Comparison of ENCODE assay signal across 11 cellular contexts in genomic region chr2:157592983-157593382, GRCh38. TPM values are rescaled to one million over a fixed set of nuclear protein-coding genes. Genes with fewer than 3 reads are reported as not detected.
DNase-seq lines count a peak whose midpoint lies in the region; ATAC-seq and TF ChIP-seq lines count a peak whose summit lies in the region.
"Had no signal": no experiment of that assay in that cellular context is flagged by ENCODE, and none has a peak within 500 bp of the region (broad histone marks: within the 10 kb centered on the region; RNA-seq: fewer than 3 reads in every experiment).

No MANE protein-coding gene starts in this region.

- H3K79me1 ChIP-seq in mesendoderm (ENCODE audit: low read length), result no peaks in the 10 kb centered on the region

- H2AK5ac ChIP-seq in mesendoderm (ENCODE audit: low read length), result no peak overlapping the region

- no peak overlapping the region for H3K56ac ChIP-seq in mesendoderm (ENCODE audit: low read length)

- H3K23ac ChIP-seq in mesendoderm (ENCODE audit: low read length), result no peak overlapping the region

- TF ChIP-seq CTCF in C4-2B (conservative IDR thresholded peaks at IDR 0.05), result peak; percentile 56
- peak; percentile 22 for TF ChIP-seq CTCF in liver (IDR thresholded peaks at IDR 0.05; ENCODE audit: low read depth, low read length, missing input control)
- no peak for TF ChIP-seq CTCF in lower lobe of right lung (IDR thresholded peaks at IDR 0.05)

- H3K4me3 ChIP-seq in liver (ENCODE audit: low read depth in 1 of 3, low read length in 3 of 3) (no peak overlapping the region), mesendoderm (ENCODE audit: low read length) (no peak overlapping the region), lower lobe of right lung (no peak overlapping the region)
- H3K4me3 ChIP-seq: lung, SJSA1 had no signal

- H2BK15ac ChIP-seq in mesendoderm (replicated peaks; ENCODE audit: low read depth), result no peak overlapping the region

- no peak overlapping the region for H3K4me2 ChIP-seq in mesendoderm (ENCODE audit: low read length)

- H3K4ac ChIP-seq in mesendoderm (ENCODE audit: low read depth, low read length), result no peak overlapping the region

- WGBS in liver, result 57% methylated on average over 3 of the region's 3 CpGs
- WGBS in mesendoderm (ENCODE audit: extremely low coverage, insufficient coverage, low lambda C conversion rate), result no CpG with 5 or more reads among the region's 3 CpGs

- ATAC-seq in GM19452 (IDR thresholded peaks at IDR 0.05; ENCODE audit: unreplicated experiment) (no peak), left colon (no peak), lower lobe of right lung (no peak)

- no peaks in the 10 kb centered on the region for H3K79me2 ChIP-seq in mesendoderm (ENCODE audit: control insufficient read depth, insufficient read depth, low read length)

- peaks cover 0 to 3% (median 0%) of the 10 kb centered on the region in 4 donors for H3K4me1 ChIP-seq in liver (ENCODE audit: control insufficient read depth in 4 of 4, insufficient read depth in 4 of 4, low read length in 3 of 4)
- H3K4me1 ChIP-seq in mesendoderm (ENCODE audit: control insufficient read depth, low read depth, low read length), result no peaks in the 10 kb centered on the region
- H3K4me1 ChIP-seq in lower lobe of right lung, result no peaks in the 10 kb centered on the region
- H3K4me1 ChIP-seq: SJSA1 had no signal

- H3K36me3 ChIP-seq in liver (ENCODE audit: control insufficient read depth in 4 of 4, insufficient read depth in 3 of 4, low read depth in 1 of 4, low read length in 3 of 4) (no peaks in the 10 kb centered on the region), mesendoderm (ENCODE audit: control insufficient read depth, insufficient read depth, low read length) (no peaks in the 10 kb centered on the region), lower lobe of right lung (no peaks in the 10 kb centered on the region)
- H3K36me3 ChIP-seq: SJSA1 had no signal

- DNase-seq in HT-29 (ENCODE audit: low spot score), result peak; percentile 21
- peak; percentile 2 for DNase-seq in amniotic stem cell (lab: John Stamatoyannopoulos, UW)
- no peak for DNase-seq in mesendoderm
- no peak for DNase-seq in left colon
- no peak for DNase-seq in lower lobe of right lung
- DNase-seq: activated naive CD4-positive, alpha-beta T cell treated with anti-CD3 and anti-CD28 coated beads, Interleukin-2, amount 50 U/mL, for 16 hours had no signal

- H3K27me3 ChIP-seq in liver (ENCODE audit: control insufficient read depth in 4 of 4, insufficient read depth in 4 of 4, low read length in 3 of 4) (no peaks in the 10 kb centered on the region), mesendoderm (ENCODE audit: insufficient read depth, low read length, poor library complexity) (no peaks in the 10 kb centered on the region), lower lobe of right lung (ENCODE audit: low read depth) (peaks cover 4% of the 10 kb centered on the region)

- H3K9me3 ChIP-seq in liver (ENCODE audit: control insufficient read depth in 4 of 4, low read length in 3 of 4), result no peaks in the 10 kb centered on the region
- H3K9me3 ChIP-seq in lower lobe of right lung, result no peaks in the 10 kb centered on the region
- H3K9me3 ChIP-seq: SJSA1 had no signal

- no peak overlapping the region for H4K5ac ChIP-seq in mesendoderm (ENCODE audit: low read length)

- H3K9ac ChIP-seq in liver (ENCODE audit: low read depth in 1 of 2, low read length in 2 of 2) (no peak overlapping the region), mesendoderm (ENCODE audit: low read length) (no peak overlapping the region)

- intact Hi-C loops in left colon (cut with DNase I, micrococcal nuclease) (no loop called here), lower lobe of right lung (cut with DNase I) (no loop called here)

- H3K27ac ChIP-seq in C4-2B (no peak overlapping the region), liver (ENCODE audit: low read depth in 1 of 2, low read length in 2 of 2) (no peak overlapping the region), mesendoderm (ENCODE audit: low read depth, low read length) (no peak overlapping the region), lower lobe of right lung (no peak overlapping the region)
- H3K27ac ChIP-seq: SJSA1 had no signal

- TF ChIP-seq RAD21 in liver (IDR thresholded peaks at IDR 0.05), result peak; percentile 63 to 74

- no peak overlapping the region for H3K18ac ChIP-seq in mesendoderm (ENCODE audit: low read length)

- H2BK5ac ChIP-seq in mesendoderm (ENCODE audit: low read length), result no peak overlapping the region

- no peak overlapping the region for H4K8ac ChIP-seq in mesendoderm (ENCODE audit: low read depth, low read length)

- H2BK120ac ChIP-seq in mesendoderm (ENCODE audit: low read depth, low read length), result no peak overlapping the region

TF ChIP-seq in liver, 16 proteins besides CTCF, POLR2A, EP300 and RAD21:
- TF ChIP-seq, protein P1, sequence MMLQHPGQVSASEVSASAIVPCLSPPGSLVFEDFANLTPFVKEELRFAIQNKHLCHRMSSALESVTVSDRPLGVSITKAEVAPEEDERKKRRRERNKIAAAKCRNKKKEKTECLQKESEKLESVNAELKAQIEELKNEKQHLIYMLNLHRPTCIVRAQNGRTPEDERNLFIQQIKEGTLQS (IDR thresholded peaks at IDR 0.05), result no peak
- TF ChIP-seq, protein P2, sequence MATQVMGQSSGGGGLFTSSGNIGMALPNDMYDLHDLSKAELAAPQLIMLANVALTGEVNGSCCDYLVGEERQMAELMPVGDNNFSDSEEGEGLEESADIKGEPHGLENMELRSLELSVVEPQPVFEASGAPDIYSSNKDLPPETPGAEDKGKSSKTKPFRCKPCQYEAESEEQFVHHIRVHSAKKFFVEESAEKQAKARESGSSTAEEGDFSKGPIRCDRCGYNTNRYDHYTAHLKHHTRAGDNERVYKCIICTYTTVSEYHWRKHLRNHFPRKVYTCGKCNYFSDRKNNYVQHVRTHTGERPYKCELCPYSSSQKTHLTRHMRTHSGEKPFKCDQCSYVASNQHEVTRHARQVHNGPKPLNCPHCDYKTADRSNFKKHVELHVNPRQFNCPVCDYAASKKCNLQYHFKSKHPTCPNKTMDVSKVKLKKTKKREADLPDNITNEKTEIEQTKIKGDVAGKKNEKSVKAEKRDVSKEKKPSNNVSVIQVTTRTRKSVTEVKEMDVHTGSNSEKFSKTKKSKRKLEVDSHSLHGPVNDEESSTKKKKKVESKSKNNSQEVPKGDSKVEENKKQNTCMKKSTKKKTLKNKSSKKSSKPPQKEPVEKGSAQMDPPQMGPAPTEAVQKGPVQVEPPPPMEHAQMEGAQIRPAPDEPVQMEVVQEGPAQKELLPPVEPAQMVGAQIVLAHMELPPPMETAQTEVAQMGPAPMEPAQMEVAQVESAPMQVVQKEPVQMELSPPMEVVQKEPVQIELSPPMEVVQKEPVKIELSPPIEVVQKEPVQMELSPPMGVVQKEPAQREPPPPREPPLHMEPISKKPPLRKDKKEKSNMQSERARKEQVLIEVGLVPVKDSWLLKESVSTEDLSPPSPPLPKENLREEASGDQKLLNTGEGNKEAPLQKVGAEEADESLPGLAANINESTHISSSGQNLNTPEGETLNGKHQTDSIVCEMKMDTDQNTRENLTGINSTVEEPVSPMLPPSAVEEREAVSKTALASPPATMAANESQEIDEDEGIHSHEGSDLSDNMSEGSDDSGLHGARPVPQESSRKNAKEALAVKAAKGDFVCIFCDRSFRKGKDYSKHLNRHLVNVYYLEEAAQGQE (IDR thresholded peaks at IDR 0.05), result no peak
- TF ChIP-seq JUND (IDR thresholded peaks at IDR 0.05) (no peak), YY1 (IDR thresholded peaks at IDR 0.05) (no peak), MAX (IDR thresholded peaks at IDR 0.05) (no peak), RXRA (IDR thresholded peaks at IDR 0.05) (no peak), EGR1 (IDR thresholded peaks at IDR 0.05; ENCODE audit: low read depth in 2 of 2) (no peak), HNF4A (conservative IDR thresholded peaks at IDR 0.05) (no peak), NR2F2 (IDR thresholded peaks at IDR 0.05) (no peak), FOXA2 (IDR thresholded peaks at IDR 0.05) (no peak), FOXA1 (IDR thresholded peaks at IDR 0.05) (no peak), SP1 (IDR thresholded peaks at IDR 0.05) (no peak), TAF1 (conservative IDR thresholded peaks at IDR 0.05) (no peak), HNF4G (IDR thresholded peaks at IDR 0.05) (no peak), GABPA (IDR thresholded peaks at IDR 0.05 in 1 of 2, conservative IDR thresholded peaks at IDR 0.05 in 1 of 2) (no peak)
- TF ChIP-seq, protein P3, sequence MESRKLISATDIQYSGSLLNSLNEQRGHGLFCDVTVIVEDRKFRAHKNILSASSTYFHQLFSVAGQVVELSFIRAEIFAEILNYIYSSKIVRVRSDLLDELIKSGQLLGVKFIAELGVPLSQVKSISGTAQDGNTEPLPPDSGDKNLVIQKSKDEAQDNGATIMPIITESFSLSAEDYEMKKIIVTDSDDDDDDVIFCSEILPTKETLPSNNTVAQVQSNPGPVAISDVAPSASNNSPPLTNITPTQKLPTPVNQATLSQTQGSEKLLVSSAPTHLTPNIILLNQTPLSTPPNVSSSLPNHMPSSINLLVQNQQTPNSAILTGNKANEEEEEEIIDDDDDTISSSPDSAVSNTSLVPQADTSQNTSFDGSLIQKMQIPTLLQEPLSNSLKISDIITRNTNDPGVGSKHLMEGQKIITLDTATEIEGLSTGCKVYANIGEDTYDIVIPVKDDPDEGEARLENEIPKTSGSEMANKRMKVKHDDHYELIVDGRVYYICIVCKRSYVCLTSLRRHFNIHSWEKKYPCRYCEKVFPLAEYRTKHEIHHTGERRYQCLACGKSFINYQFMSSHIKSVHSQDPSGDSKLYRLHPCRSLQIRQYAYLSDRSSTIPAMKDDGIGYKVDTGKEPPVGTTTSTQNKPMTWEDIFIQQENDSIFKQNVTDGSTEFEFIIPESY (IDR thresholded peaks at IDR 0.05), result no peak

RNA-seq across cellular contexts. Expression of gene ACVR1C, which starts 35.7 kb away (rescaled TPM):
- 0.03 TPM in 2 replicates for total RNA-seq in HT-29 (2014; rRNA removed; shearing (Covaris generic))
- total RNA-seq in liver (1 to 10 TPM in 1 of 2 donors, under 1 TPM in 1; 0.19 to 2.5 TPM), left colon (10 to 100 TPM; 14.6 to 15.7 TPM), lower lobe of right lung (1.7 TPM)
- polyA plus RNA-seq in liver, result under 1 TPM; 0.55 to 0.90 TPM
- polyA plus RNA-seq in mesendoderm (2013, experiment 1 of 2), result 0.31 TPM
- 0.22 TPM for polyA plus RNA-seq in mesendoderm (2013, experiment 2 of 2)
- total RNA-seq: SJSA1 had no signal

Comparison
In these comparisons a context has a peak if more than half of its experiments do, and no peak if none do; other contexts are left out.
1. DNase-seq: peak in HT-29 (single experiment) and amniotic stem cell (single experiment); none in mesendoderm (single experiment), left colon (0 of 2) and lower lobe of right lung (single experiment).